Comparison of ENCODE assay signal across 8 cellular contexts in genomic region chr2:65228249-65228750, GRCh38. TPM values are rescaled to one million over a fixed set of nuclear protein-coding genes. Genes with fewer than 3 reads are reported as not detected.
A peak's percentile ranks its signal among the peaks of the same experiment; 100 is the strongest.
DNase-seq lines count a peak whose midpoint lies in the region; ATAC-seq lines count a peak whose summit lies in the region.

No MANE protein-coding gene starts in this region.

- H3K27ac ChIP-seq in SJCRH30 (peak overlapping the region; percentile 53), subcutaneous abdominal adipose tissue (ENCODE audit: low read depth, low read length) (peak overlapping the region; percentile 93)

- no peaks in the 10 kb centered on the region for H3K9me3 Mint-ChIP-seq in central memory CD8-positive, alpha-beta T cell

- peak overlapping the region; percentile 100 for H3K27ac Mint-ChIP-seq in central memory CD8-positive, alpha-beta T cell (ENCODE audit: low read depth)

- H3K27me3 ChIP-seq in SJCRH30: no peaks in the 10 kb centered on the region
- no peaks in the 10 kb centered on the region for H3K27me3 ChIP-seq in subcutaneous abdominal adipose tissue (ENCODE audit: control insufficient read depth in 5 of 5, insufficient read depth in 4 of 5, low read length in 5 of 5)

- H3K36me3 ChIP-seq in SJCRH30 (0 out of 2 replicates have a peak, but pooled peaks cover 10% of the 10 kb centered on the region), subcutaneous abdominal adipose tissue (ENCODE audit: control insufficient read depth in 5 of 5, insufficient read depth in 5 of 5, low read length in 5 of 5) (no peaks in the 10 kb centered on the region)

- peak; percentile 35 for ATAC-seq in GM19372 (IDR thresholded peaks at IDR 0.05; ENCODE audit: low read depth, unreplicated experiment)
- peak; percentile 28 for ATAC-seq in HG03457 (IDR thresholded peaks at IDR 0.05; ENCODE audit: unreplicated experiment)
- peak; percentile 78 for ATAC-seq in central memory CD8-positive, alpha-beta T cell (replicated peaks; ENCODE audit: extremely low read depth, poor library complexity, severe bottlenecking)
- peak; percentile 32 for ATAC-seq in left lobe of liver

- H3K9me3 ChIP-seq in SJCRH30 (replicated peaks): no peaks in the 10 kb centered on the region
- H3K9me3 ChIP-seq in subcutaneous abdominal adipose tissue (ENCODE audit: control insufficient read depth in 5 of 5, low read length in 5 of 5): no peaks in the 10 kb centered on the region

- peak overlapping the region; percentile 100 for H3K4me3 Mint-ChIP-seq in central memory CD8-positive, alpha-beta T cell

- no peaks in the 10 kb centered on the region for H3K27me3 Mint-ChIP-seq in central memory CD8-positive, alpha-beta T cell

- H3K4me3 ChIP-seq in SJCRH30: peak overlapping the region; percentile 83
- H3K4me3 ChIP-seq in subcutaneous abdominal adipose tissue (ENCODE audit: low read depth in 1 of 5, low read length in 5 of 5): peak overlapping the region; percentile 91 to 99 (median 96)

- H3K4me1 ChIP-seq in SJCRH30: peaks cover 7% of the 10 kb centered on the region
- peaks cover 1 to 33% (median 29%) of the 10 kb centered on the region in 5 donors for H3K4me1 ChIP-seq in subcutaneous abdominal adipose tissue (ENCODE audit: control insufficient read depth in 5 of 5, insufficient read depth in 5 of 5, low read length in 5 of 5)

- DNase-seq in DMS114 treated with DMSO at 0.1 percent for 48 hours (lab: John Stamatoyannopoulos, UW; ENCODE audit: unreplicated experiment) (peak; percentile 47), SJCRH30 (no peak), left lobe of liver (ENCODE audit: low spot score) (no peak), superior temporal gyrus (ENCODE audit: extremely low spot score) (no peak)
- DNase-seq in central memory CD8-positive, alpha-beta T cell (ENCODE audit: low spot score in 2 of 2): peak; percentile 30 to 40

- peaks cover 38% of the 10 kb centered on the region for H3K4me1 Mint-ChIP-seq in central memory CD8-positive, alpha-beta T cell

- peaks cover 30% of the 10 kb centered on the region for H3K36me3 Mint-ChIP-seq in central memory CD8-positive, alpha-beta T cell (ENCODE audit: insufficient read depth)

- H3K9ac ChIP-seq in subcutaneous abdominal adipose tissue (ENCODE audit: low read length in 5 of 5): peak overlapping the region; percentile 87 to 97 (median 95)

RNA-seq across cellular contexts. Expression of gene ACTR2, which starts 0.7 kb away (rescaled TPM):
- total RNA-seq in SJCRH30 (2014; rRNA removed; shearing (Covaris generic)): 109 and 122 TPM in 2 replicates
- 63.8 TPM for total RNA-seq in left lobe of liver

Comparison
In these comparisons a context has a peak if more than half of its experiments do, and no peak if none do; other contexts are left out.
1. DNase-seq: peak in DMS114 treated with DMSO at 0.1 percent for 48 hours (single experiment) and central memory CD8-positive, alpha-beta T cell (2 of 2); none in SJCRH30 (0 of 2), left lobe of liver (single experiment) and superior temporal gyrus (single experiment).
2. ATAC-seq: peak in every context shown above with its lines; median percentile 78 in central memory CD8-positive, alpha-beta T cell; 35 in GM19372; 32 in left lobe of liver; 28 in HG03457.